ENCODE assay signal across 8 cellular contexts in the genomic region with DNA sequence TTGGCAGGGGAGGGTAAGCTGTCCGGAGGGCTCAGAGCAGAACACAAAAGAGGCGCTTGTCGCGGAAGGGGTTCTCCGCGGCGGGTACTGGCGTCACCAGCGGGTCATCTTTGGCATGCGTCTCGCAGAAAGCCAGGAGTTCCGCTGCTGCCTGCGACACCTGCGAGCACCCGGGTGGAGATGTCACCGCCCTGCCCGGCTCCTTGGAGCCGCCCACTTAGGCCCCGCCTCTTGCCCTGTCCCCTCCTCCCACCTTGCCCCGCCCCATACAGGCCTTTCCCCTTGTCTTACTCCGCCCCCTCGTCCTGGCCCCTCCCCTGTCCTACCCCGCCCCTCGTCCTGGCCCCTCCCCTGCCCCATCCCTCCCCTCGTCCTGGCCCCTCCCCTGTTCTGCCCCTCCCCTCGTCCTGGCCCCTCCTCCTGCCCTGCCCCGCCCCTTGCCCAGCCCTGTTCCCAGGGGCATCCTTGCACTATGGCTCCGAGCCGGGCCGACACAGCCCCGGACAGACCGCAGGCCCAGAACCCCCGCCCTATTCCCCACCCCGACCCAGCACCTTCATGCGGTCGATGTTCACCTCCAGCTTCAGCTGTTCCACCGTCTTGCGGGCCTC. TPM values are rescaled to one million over a fixed set of nuclear protein-coding genes. Genes with fewer than 3 reads are reported as not detected.
DNase-seq lines count a peak whose midpoint lies in the region; ATAC-seq and TF ChIP-seq lines count a peak whose summit lies in the region.

No MANE protein-coding gene starts in this region.

- CTCF ChIA-PET in activated CD8-positive, alpha-beta memory T cell treated with anti-CD3 and anti-CD28 coated beads, Interleukin-2, amount 10 ng/mL, durations not matched to agents 7 days and 5 days (lab: Charles Lee): interaction anchor here (1.3 to 14.6 kb wide), 3 partner anchors 17 to 120 kb away, joined by 4 to 143 read pairs (median 27); a partner anchor contains a TSS

- H3K4me3 Mint-ChIP-seq in activated CD8-positive, alpha-beta memory T cell treated with anti-CD3 and anti-CD28 coated beads, Interleukin-2, amount 10 ng/mL, durations not matched to agents 7 days and 5 days: peak overlapping the region; percentile 47
- H3K4me3 Mint-ChIP-seq in endothelial cell (ENCODE audit: unreplicated experiment): peak overlapping the region; percentile 81

- H3K4me1 Mint-ChIP-seq in activated CD8-positive, alpha-beta memory T cell treated with anti-CD3 and anti-CD28 coated beads, Interleukin-2, amount 10 ng/mL, durations not matched to agents 7 days and 5 days: peaks cover 17% of the 10 kb centered on the region
- H3K4me1 Mint-ChIP-seq in endothelial cell (ENCODE audit: unreplicated experiment): peaks cover 9% of the 10 kb centered on the region

- DNase-seq in ELR (ENCODE audit: low read depth): peak; percentile 88
- peak; percentile 21 for DNase-seq in NCI-H774 (lab: John Stamatoyannopoulos, UW)
- DNase-seq in activated CD8-positive, alpha-beta memory T cell treated with anti-CD3 and anti-CD28 coated beads, Interleukin-2, amount 10 ng/mL, durations not matched to agents 7 days and 5 days: peak; percentile 96
- DNase-seq in endothelial cell (ENCODE audit: low spot score): peak; percentile 85
- DNase-seq in midbrain (lab: John Stamatoyannopoulos, UW): peak; percentile 67
- DNase-seq in stimulated activated CD8-positive, alpha-beta memory T cell treated with anti-CD3 and anti-CD28 coated beads, Interleukin-2, amount 100 ng/mL, for 1 hour (ENCODE audit: low read depth in 2 of 2): peak; percentile 76 to 90

- peaks cover 31% of the 10 kb centered on the region for H3K27me3 Mint-ChIP-seq in activated CD8-positive, alpha-beta memory T cell treated with anti-CD3 and anti-CD28 coated beads, Interleukin-2, amount 10 ng/mL, durations not matched to agents 7 days and 5 days
- H3K27me3 Mint-ChIP-seq in endothelial cell (ENCODE audit: unreplicated experiment): peaks cover 9% of the 10 kb centered on the region

- peak; percentile 51 for ATAC-seq in HG03039 (IDR thresholded peaks at IDR 0.05; ENCODE audit: unreplicated experiment)
- peak; percentile 73 for ATAC-seq in activated CD8-positive, alpha-beta memory T cell treated with anti-CD3 and anti-CD28 coated beads, Interleukin-2, amount 10 ng/mL, durations not matched to agents 7 days and 5 days
- ATAC-seq in GM21528 (IDR thresholded peaks at IDR 0.05; ENCODE audit: low FRiP score, unreplicated experiment): no peak

- no peak overlapping the region for H3K27ac Mint-ChIP-seq in activated CD8-positive, alpha-beta memory T cell treated with anti-CD3 and anti-CD28 coated beads, Interleukin-2, amount 10 ng/mL, durations not matched to agents 7 days and 5 days
- H3K27ac Mint-ChIP-seq in endothelial cell (ENCODE audit: unreplicated experiment): no peak overlapping the region

- H3K36me3 Mint-ChIP-seq in activated CD8-positive, alpha-beta memory T cell treated with anti-CD3 and anti-CD28 coated beads, Interleukin-2, amount 10 ng/mL, durations not matched to agents 7 days and 5 days: no peaks in the 10 kb centered on the region
- H3K36me3 Mint-ChIP-seq in endothelial cell (ENCODE audit: low read depth, unreplicated experiment): peaks cover 4% of the 10 kb centered on the region

- no peaks in the 10 kb centered on the region for H3K9me3 Mint-ChIP-seq in activated CD8-positive, alpha-beta memory T cell treated with anti-CD3 and anti-CD28 coated beads, Interleukin-2, amount 10 ng/mL, durations not matched to agents 7 days and 5 days (ENCODE audit: low read depth)
- H3K9me3 Mint-ChIP-seq in endothelial cell (ENCODE audit: unreplicated experiment): no peaks in the 10 kb centered on the region

- no peak for TF ChIP-seq CTCF in endothelial cell (IDR thresholded peaks at IDR 0.05; ENCODE audit: unreplicated experiment)

RNA-seq across cellular contexts. Expression of a gene that starts 1.9 kb away (rescaled TPM):
- 10 to 100 TPM in 1 of 2 experiments, not detected in 1; 25.9 TPM for total RNA-seq in activated CD8-positive, alpha-beta memory T cell treated with anti-CD3 and anti-CD28 coated beads, Interleukin-2, amount 10 ng/mL, durations not matched to agents 7 days and 5 days
- total RNA-seq in endothelial cell (ENCODE audit: unreplicated experiment): not detected

RNA-seq across cellular contexts. Expression of a gene that starts 9.3 kb away (rescaled TPM):
- 10 to 100 TPM in 1 of 2 experiments, 1 to 10 TPM in 1; 1.8 to 27.5 TPM for total RNA-seq in activated CD8-positive, alpha-beta memory T cell treated with anti-CD3 and anti-CD28 coated beads, Interleukin-2, amount 10 ng/mL, durations not matched to agents 7 days and 5 days
- total RNA-seq in endothelial cell (ENCODE audit: unreplicated experiment): not detected

RNA-seq across cellular contexts. Expression of a gene that starts 26.8 kb away (rescaled TPM):
- total RNA-seq in activated CD8-positive, alpha-beta memory T cell treated with anti-CD3 and anti-CD28 coated beads, Interleukin-2, amount 10 ng/mL, durations not matched to agents 7 days and 5 days: 1 to 10 TPM in 1 of 2 experiments, under 1 TPM in 1; 0.12 to 1.2 TPM
- total RNA-seq in endothelial cell (ENCODE audit: unreplicated experiment): 1.1 TPM

RNA-seq across cellular contexts. Expression of a gene that starts 33.0 kb away (rescaled TPM):
- 100 to 1,000 TPM; 497 to 498 TPM for total RNA-seq in activated CD8-positive, alpha-beta memory T cell treated with anti-CD3 and anti-CD28 coated beads, Interleukin-2, amount 10 ng/mL, durations not matched to agents 7 days and 5 days
- total RNA-seq in endothelial cell (ENCODE audit: unreplicated experiment): 564 TPM

Comparison
In these comparisons a context has a peak if more than half of its experiments do, and no peak if none do; other contexts are left out.
1. DNase-seq: peak in every context shown above with its lines; median percentile 96 in activated CD8-positive, alpha-beta memory T cell treated with anti-CD3 and anti-CD28 coated beads, Interleukin-2, amount 10 ng/mL, durations not matched to agents 7 days and 5 days; 88 in ELR; 85 in endothelial cell; 83 in stimulated activated CD8-positive, alpha-beta memory T cell treated with anti-CD3 and anti-CD28 coated beads, Interleukin-2, amount 100 ng/mL, for 1 hour; 67 in midbrain; 21 in NCI-H774.